ENCODE assay signal across 8 cellular contexts in the genomic region with DNA sequence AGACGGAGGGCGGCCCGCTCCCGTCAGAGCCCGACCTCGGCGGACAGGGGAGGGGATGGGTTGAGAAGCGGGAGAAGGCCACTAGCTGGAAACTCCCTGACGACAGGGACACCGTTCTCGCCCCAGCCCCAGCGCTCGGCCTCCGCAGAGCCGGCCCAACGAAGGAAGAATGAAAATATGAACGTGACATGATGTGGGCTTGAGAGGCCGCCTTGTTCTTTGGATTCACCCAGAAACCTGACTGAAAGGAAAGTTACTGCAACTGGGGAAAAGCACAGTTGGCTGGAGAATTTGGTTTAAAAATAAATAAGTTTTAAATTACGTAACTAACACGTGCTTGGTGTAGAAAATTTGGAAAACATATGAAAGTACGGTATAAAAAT. TPM values are rescaled to one million over a fixed set of nuclear protein-coding genes. Genes with fewer than 3 reads are reported as not detected.
DNase-seq lines count a peak whose midpoint lies in the region; ATAC-seq, FAIRE-seq and TF ChIP-seq lines count a peak whose summit lies in the region.

No MANE protein-coding gene starts in this region.

- H3K9ac ChIP-seq in H9 (ENCODE audit: extremely low read depth, insufficient read length, low read length) (peak overlapping the region; percentile 64), mammary epithelial cell (ENCODE audit: insufficient read depth, low read length) (peak overlapping the region; percentile 88), keratinocyte (ENCODE audit: control insufficient read depth, extremely low read depth, insufficient read depth, low read length) (peak overlapping the region; percentile 94)

- no peak overlapping the region for H3K18ac ChIP-seq in H9 (ENCODE audit: insufficient read length, low read depth, low read length)

- peaks cover 0 to 2% (median 0%) of the 10 kb centered on the region in 3 experiments; a peak in 1 of 7 replicates for H3K36me3 Mint-ChIP-seq in H9 (ENCODE audit: insufficient read depth in 1 of 3, low read depth in 3 of 3)

- H2AFZ ChIP-seq in H9 (ENCODE audit: low read length) (no peak overlapping the region), mammary epithelial cell (ENCODE audit: low read depth, low read length) (peak overlapping the region; percentile 96), keratinocyte (ENCODE audit: control insufficient read depth, low read length) (peak overlapping the region; percentile 75)

- H4K5ac ChIP-seq in H9 (ENCODE audit: insufficient read length, low read depth, low read length), result no peak overlapping the region

- TSS peak; percentile 83 for BruUV-seq in mammary epithelial cell (replicated peaks; lab: Mats Ljungman, UMichigan)

- in situ Hi-C loops in mammary epithelial cell (cut with MboI; ENCODE audit: low sequenced_read_pairs in 2 of 2), result no loop called here

- no peak overlapping the region for H3K14ac ChIP-seq in H9 (ENCODE audit: insufficient read depth, low read length)

- DNase-seq in GM04504 (ENCODE audit: low read depth), result peak; percentile 24
- DNase-seq in H9, result peak; percentile 85
- peak; percentile 80 for DNase-seq in OCI-M1 (lab: John Stamatoyannopoulos, UW)
- no peak for DNase-seq in mammary epithelial cell
- DNase-seq in keratinocyte (ENCODE audit: low read depth, low spot score), result no peak
- DNase-seq in stimulated activated CD8-positive, alpha-beta memory T cell treated with anti-CD3 and anti-CD28 coated beads, Interleukin-15, amount 100 ng/mL, for 48 hours (ENCODE audit: low read depth in 2 of 2), result peak; percentile 22 to 34
- no peak for DNase-seq in NCI-H2081 treated with DMSO at 0.1 percent for 48 hours (lab: John Stamatoyannopoulos, UW)

- no peak overlapping the region for H3T11ph ChIP-seq in H9 (ENCODE audit: low read length)

- no peak for ATAC-seq in GM18867 (IDR thresholded peaks at IDR 0.05; ENCODE audit: unreplicated experiment)

- H3K27ac ChIP-seq in H9 (ENCODE audit: insufficient read length, low read depth, low read length) (no peak overlapping the region), mammary epithelial cell (ENCODE audit: insufficient read depth, low read depth, low read length) (peak overlapping the region; percentile 85), keratinocyte (ENCODE audit: control insufficient read depth, insufficient read depth, low read length) (peak overlapping the region; percentile 89)

- no peak overlapping the region for H2AK5ac ChIP-seq in H9 (ENCODE audit: insufficient read length, low read length)

- no peak overlapping the region for H3K4ac ChIP-seq in H9 (ENCODE audit: low read depth, low read length)

- no peak overlapping the region for H2BK12ac ChIP-seq in H9 (ENCODE audit: insufficient read length, low read depth, low read length)

- no peak overlapping the region for H2BK120ac ChIP-seq in H9 (ENCODE audit: low read depth, low read length, poor library complexity, severe bottlenecking)

- peaks cover 2% of the 10 kb centered on the region; the same call in 1 of the 2 replicates for H3K4me1 ChIP-seq in H9 (ENCODE audit: insufficient read depth, low read length)
- peaks cover 20% of the 10 kb centered on the region for H3K4me1 ChIP-seq in mammary epithelial cell (ENCODE audit: insufficient read depth, low read length)
- H3K4me1 ChIP-seq in keratinocyte (ENCODE audit: control insufficient read depth, extremely low read depth, insufficient read depth, low read length), result peaks cover 24% of the 10 kb centered on the region

- H3K36me3 ChIP-seq in mammary epithelial cell (ENCODE audit: insufficient read depth, low read length) (no peaks in the 10 kb centered on the region), keratinocyte (ENCODE audit: control insufficient read depth in 2 of 2, extremely low read depth in 1 of 2, insufficient read depth in 2 of 2, low read length in 2 of 2) (no peaks in the 10 kb centered on the region)

- no peak for TF ChIP-seq CTCF in H9 (conservative IDR thresholded peaks at IDR 0.05)
- TF ChIP-seq CTCF in mammary epithelial cell (conservative IDR thresholded peaks at IDR 0.05 in 1 of 2, IDR thresholded peaks at IDR 0.05 in 1 of 2; ENCODE audit: extremely low read depth in 1 of 2, insufficient read depth in 1 of 2, low read depth in 1 of 2, low read length in 2 of 2), result no peak
- TF ChIP-seq CTCF in keratinocyte (optimal IDR thresholded peaks at IDR 0.05 in 1 of 3, IDR thresholded peaks at IDR 0.05 in 1 of 3, conservative IDR thresholded peaks at IDR 0.05 in 1 of 3; ENCODE audit: extremely low read depth in 1 of 3, insufficient read depth in 2 of 3, low read length in 3 of 3), result no peak

- H3K4me1 Mint-ChIP-seq in H9, result peaks cover 13 to 24% of the 10 kb centered on the region in 2 experiments

- WGBS in H9 (ENCODE audit: extremely low coverage, insufficient read length, low lambda C conversion rate), result no CpG with 5 or more reads among the region's 21 CpGs
- WGBS in mammary epithelial cell (ENCODE audit: low coverage, missing lambda C conversion rate), result 4% methylated on average over 19 of the region's 21 CpGs

- no peak overlapping the region for H4K91ac ChIP-seq in H9 (ENCODE audit: insufficient read length, low read depth, low read length)

- H3K23me2 ChIP-seq in H9 (ENCODE audit: insufficient read length, low read depth, low read length, poor library complexity, severe bottlenecking), result peaks cover 10% of the 10 kb centered on the region

- H2BK20ac ChIP-seq in H9 (ENCODE audit: low read depth, low read length, poor library complexity, severe bottlenecking), result no peak overlapping the region

- H2BK5ac ChIP-seq in H9 (ENCODE audit: insufficient read length, low read length), result no peak overlapping the region

- H3K4me2 ChIP-seq in H9 (ENCODE audit: insufficient read depth, insufficient read length, low read length), result peak overlapping the region; percentile 45
- peak overlapping the region; percentile 97 for H3K4me2 ChIP-seq in mammary epithelial cell (ENCODE audit: insufficient read depth, low read depth, low read length)
- H3K4me2 ChIP-seq in keratinocyte (ENCODE audit: control insufficient read depth, extremely low read depth, insufficient read depth, low read depth, low read length), result peak overlapping the region; percentile 96

- H3K23ac ChIP-seq in H9 (ENCODE audit: insufficient read length, low read depth, low read length), result no peak overlapping the region

- H3K27me3 Mint-ChIP-seq in H9 (ENCODE audit: low read depth), result peaks cover 77% of the 10 kb centered on the region

- H3K56ac ChIP-seq in H9 (ENCODE audit: insufficient read length, low read depth, low read length), result no peak overlapping the region

- peak overlapping the region; percentile 71 to 79 (median 73) for H3K4me3 ChIP-seq in mammary epithelial cell (replicated peaks in 1 of 3; ENCODE audit: insufficient read depth in 1 of 3, low read depth in 2 of 3, low read length in 3 of 3)
- H3K4me3 ChIP-seq in keratinocyte (ENCODE audit: control insufficient read depth in 2 of 3, extremely low read depth in 1 of 3, insufficient read depth in 2 of 3, low read depth in 1 of 3, low read length in 3 of 3), result peak overlapping the region; percentile 64 to 89 (median 88)

- no peak overlapping the region for H2BK15ac ChIP-seq in H9 (ENCODE audit: low read depth, low read length)

- peak overlapping the region; percentile 73 to 96 (median 95); a peak in 5 of 7 replicates for H3K27ac Mint-ChIP-seq in H9

- dilution Hi-C loops in mammary epithelial cell (cut with HindIII; ENCODE audit: low sequenced_read_pairs), result no loop called here
- dilution Hi-C loops in keratinocyte (cut with MboI; ENCODE audit: extremely low pct_ligation_motif_present, low sequenced_read_pairs), result no loop called here

- peak overlapping the region; percentile 90 to 93 for H3K4me3 Mint-ChIP-seq in H9

- FAIRE-seq in keratinocyte (lab: Jason Lieb, UNC), result no peak

- H3K9me3 ChIP-seq in H9 (ENCODE audit: control insufficient read depth, low read depth, low read length) (no peaks in the 10 kb centered on the region), mammary epithelial cell (replicated peaks; ENCODE audit: insufficient read depth, low read length) (no peaks in the 10 kb centered on the region), keratinocyte (ENCODE audit: control insufficient read depth, low read depth, low read length) (no peaks in the 10 kb centered on the region)

- CTCF ChIA-PET in mammary epithelial cell (lab: Charles Lee; ENCODE audit: low non-redundant PET), result interaction anchor here (0.7 kb wide), 1 partner anchor 40 kb away, joined by 5 read pairs; no protein-coding TSS in a partner anchor

- no peaks in the 10 kb centered on the region for H3K79me2 ChIP-seq in H9 (ENCODE audit: insufficient read depth, low read length)
- H3K79me2 ChIP-seq in mammary epithelial cell (ENCODE audit: insufficient read depth, low read length), result no peaks in the 10 kb centered on the region
- H3K79me2 ChIP-seq in keratinocyte (ENCODE audit: control insufficient read depth, insufficient read depth, low read length), result no peaks in the 10 kb centered on the region

- no peak overlapping the region for H4K8ac ChIP-seq in H9 (replicated peaks; ENCODE audit: insufficient read length, low read depth, low read length)

- H3K27me3 ChIP-seq in H9 (ENCODE audit: insufficient read depth, low read length), result no peaks in the 10 kb centered on the region
- no peaks in the 10 kb centered on the region for H3K27me3 ChIP-seq in mammary epithelial cell (ENCODE audit: insufficient read depth, low read length)
- H3K27me3 ChIP-seq in keratinocyte (ENCODE audit: control insufficient read depth, extremely low read depth, insufficient read depth, low read length), result peaks cover 5% of the 10 kb centered on the region

- H3K79me1 ChIP-seq in H9 (ENCODE audit: insufficient read depth, low read depth, low read length, poor library complexity, severe bottlenecking), result no peaks in the 10 kb centered on the region

- H3K9me3 Mint-ChIP-seq in H9, result no peaks in the 10 kb centered on the region

- H4K20me1 ChIP-seq in H9 (ENCODE audit: control insufficient read depth, insufficient read depth, insufficient read length), result no peaks in the 10 kb centered on the region
- H4K20me1 ChIP-seq in mammary epithelial cell (ENCODE audit: insufficient read depth, low read length), result no peaks in the 10 kb centered on the region
- no peaks in the 10 kb centered on the region for H4K20me1 ChIP-seq in keratinocyte (ENCODE audit: control insufficient read depth, extremely low read depth, insufficient read depth, low read length)

- no peaks in the 10 kb centered on the region for H3K9me1 ChIP-seq in keratinocyte (ENCODE audit: control insufficient read depth, extremely low read depth, insufficient read depth, low read length)

- intact Hi-C loops in mammary epithelial cell (cut with micrococcal nuclease), result no loop called here

RNA-seq across cellular contexts. Expression of a gene that starts 21.1 kb away (rescaled TPM):
- total RNA-seq in H9 (2021) (20.5 and 20.8 TPM in 2 replicates), mammary epithelial cell (under 1 TPM; 0.17 to 0.21 TPM)
- polyA plus RNA-seq in mammary epithelial cell (0.14 TPM), keratinocyte (0.01 to 0.03 TPM (median 0.02 TPM) in 3 replicates)
- polyA minus RNA-seq in mammary epithelial cell (not detected), keratinocyte (0.26 TPM in 1 of 3 replicates, not detected in the others)
- polyA plus RNA-seq in keratinocyte (2011; ENCODE audit: low read depth), result not detected
- polyA plus RNA-seq in keratinocyte (2011; cell fraction: cytosol; rRNA removed), result not detected in 2 replicates
- 0.01 and 0.04 TPM in 2 replicates for polyA plus RNA-seq in keratinocyte (2011; cell fraction: nucleus; rRNA removed)
- polyA plus RNA-seq in keratinocyte (2012; ENCODE audit: low replicate concordance), result 0.08 and 0.13 TPM in 2 replicates
- polyA minus RNA-seq in keratinocyte (2011; cell fraction: cytosol; rRNA and poly(A)+ RNA removed), result 0.58 TPM
- polyA minus RNA-seq in keratinocyte (2011; cell fraction: nucleus; rRNA and poly(A)+ RNA removed), result not detected in 2 replicates

RNA-seq across cellular contexts. Expression of a gene that starts 40.4 kb away (rescaled TPM):
- total RNA-seq in H9 (2021) (14.8 and 17.1 TPM in 2 replicates), mammary epithelial cell (10 to 100 TPM; 19.5 to 22.6 TPM)
- polyA plus RNA-seq in mammary epithelial cell (14.4 TPM), keratinocyte (10.9 to 18.3 TPM (median 13.1 TPM) in 3 replicates)
- polyA minus RNA-seq in mammary epithelial cell (16.7 TPM), keratinocyte (7.5 to 23.1 TPM (median 13.4 TPM) in 3 replicates)
- polyA plus RNA-seq in keratinocyte (2011; ENCODE audit: low read depth), result 6.7 TPM
- 7.8 and 17.9 TPM in 2 replicates for polyA plus RNA-seq in keratinocyte (2011; cell fraction: cytosol; rRNA removed)
- polyA plus RNA-seq in keratinocyte (2011; cell fraction: nucleus; rRNA removed), result 25.5 and 33.3 TPM in 2 replicates
- polyA plus RNA-seq in keratinocyte (2012; ENCODE audit: low replicate concordance), result 14.6 and 20.3 TPM in 2 replicates
- polyA minus RNA-seq in keratinocyte (2011; cell fraction: cytosol; rRNA and poly(A)+ RNA removed), result 16.5 TPM
- 10.2 and 18.8 TPM in 2 replicates for polyA minus RNA-seq in keratinocyte (2011; cell fraction: nucleus; rRNA and poly(A)+ RNA removed)

Comparison
In these comparisons a context has a peak if more than half of its experiments do, and no peak if none do; other contexts are left out.
1. DNase-seq: peak in GM04504 (single experiment), H9 (single experiment), OCI-M1 (single experiment) and stimulated activated CD8-positive, alpha-beta memory T cell treated with anti-CD3 and anti-CD28 coated beads, Interleukin-15, amount 100 ng/mL, for 48 hours (2 of 2); none in mammary epithelial cell (single experiment), keratinocyte (single experiment) and NCI-H2081 treated with DMSO at 0.1 percent for 48 hours (single experiment).
2. H3K4me2 ChIP-seq: peak in every context shown above with its lines; median percentile 97 in mammary epithelial cell; 96 in keratinocyte; 45 in H9.
3. RNA of a gene that starts 21.1 kb away (total RNA-seq): 20.5 to 20.8 TPM in H9; 0.17 to 0.21 TPM in mammary epithelial cell; every median in the first group is over 10 times any median in the second.
4. Peak in every context shown above with its lines, with median percentiles within 50 percentile points of each other: H3K9ac ChIP-seq.